ENCODE assay signal across 8 cellular contexts in the genomic region with DNA sequence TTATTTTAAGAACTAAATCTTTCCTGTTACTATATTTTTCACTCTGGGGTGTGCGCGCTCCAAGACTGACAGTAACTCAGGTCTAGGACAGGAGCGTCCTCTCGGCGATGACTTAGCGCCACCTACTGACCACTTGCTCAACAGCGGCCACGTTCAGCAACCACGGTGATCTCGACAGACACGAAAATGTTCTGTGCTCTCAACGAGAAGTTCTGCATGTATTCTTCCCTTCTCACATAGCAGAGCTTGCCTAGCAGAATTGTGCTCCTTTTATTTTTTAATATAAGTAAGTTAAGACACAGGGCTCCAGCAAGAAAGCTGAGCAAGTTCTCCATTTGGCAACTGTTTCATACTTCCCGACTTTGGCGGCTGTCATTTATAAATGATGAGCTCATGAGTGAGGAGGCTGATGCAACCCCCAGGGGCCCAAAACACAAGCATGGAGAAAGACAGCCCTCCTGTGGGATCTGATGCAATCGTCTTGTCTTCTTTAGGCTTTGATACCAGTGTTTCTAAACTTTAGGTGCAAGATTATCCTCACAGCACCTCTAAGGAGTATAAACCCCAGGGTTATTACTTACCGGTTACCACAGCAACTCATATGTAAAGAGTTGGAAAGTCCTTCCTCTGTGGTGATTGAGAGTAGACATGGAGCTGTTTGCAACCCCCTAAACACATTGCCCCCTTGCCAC.
A peak's percentile ranks its signal among the peaks of the same experiment; 100 is the strongest.
DNase-seq lines count a peak whose midpoint lies in the region; ATAC-seq lines count a peak whose summit lies in the region.

No MANE protein-coding gene starts in this region.

- H3K9me3 Mint-ChIP-seq in activated CD8-positive, alpha-beta memory T cell treated with anti-CD3 and anti-CD28 coated beads, Interleukin-2, amount 10 ng/mL, durations not matched to agents 7 days and 5 days (ENCODE audit: low read depth) = peaks cover 12% of the 10 kb centered on the region

- H3K4me3 Mint-ChIP-seq in activated CD8-positive, alpha-beta memory T cell treated with anti-CD3 and anti-CD28 coated beads, Interleukin-2, amount 10 ng/mL, durations not matched to agents 7 days and 5 days = no peak overlapping the region

- peak; percentile 76 for DNase-seq in DMS 273 treated with DMSO at 0.1 percent for 48 hours (lab: John Stamatoyannopoulos, UW)
- peak; percentile 88 for DNase-seq in HS-5 (ENCODE audit: low read depth)
- peak; percentile 88 for DNase-seq in NOMO-1 treated with dmso at 0.1 percent for 144 hours (lab: John Stamatoyannopoulos, UW; ENCODE audit: unreplicated experiment)
- peak; percentile 83 for DNase-seq in activated CD8-positive, alpha-beta memory T cell treated with anti-CD3 and anti-CD28 coated beads, Interleukin-2, amount 10 ng/mL, durations not matched to agents 7 days and 5 days
- peak; percentile 85 for DNase-seq in epidermal melanocyte (ENCODE audit: insufficient read length, low spot score)
- DNase-seq in myocyte (ENCODE audit: low read depth) = peak; percentile 95
- peak; percentile 66 for DNase-seq in stimulated activated CD8-positive, alpha-beta memory T cell treated with anti-CD3 and anti-CD28 coated beads, Interleukin-7, amount 100 ng/mL, for 1 hour (ENCODE audit: low read depth in 2 of 2)

- peaks cover under 1% of the 10 kb centered on the region for H3K27me3 Mint-ChIP-seq in activated CD8-positive, alpha-beta memory T cell treated with anti-CD3 and anti-CD28 coated beads, Interleukin-2, amount 10 ng/mL, durations not matched to agents 7 days and 5 days

- peak; percentile 98 for ATAC-seq in GM21423 (IDR thresholded peaks at IDR 0.05; ENCODE audit: unreplicated experiment)
- ATAC-seq in activated CD8-positive, alpha-beta memory T cell treated with anti-CD3 and anti-CD28 coated beads, Interleukin-2, amount 10 ng/mL, durations not matched to agents 7 days and 5 days = peak; percentile 96

- H3K4me1 Mint-ChIP-seq in activated CD8-positive, alpha-beta memory T cell treated with anti-CD3 and anti-CD28 coated beads, Interleukin-2, amount 10 ng/mL, durations not matched to agents 7 days and 5 days = peaks cover 2% of the 10 kb centered on the region

- CTCF ChIA-PET in activated CD8-positive, alpha-beta memory T cell treated with anti-CD3 and anti-CD28 coated beads, Interleukin-2, amount 10 ng/mL, durations not matched to agents 7 days and 5 days (lab: Charles Lee) = interaction anchor here (0.6 to 3.0 kb wide), 30 partner anchors 8 to 1191 kb away, joined by 3 to 15 read pairs (median 4); a partner anchor contains a TSS

- no peak overlapping the region for H3K27ac Mint-ChIP-seq in activated CD8-positive, alpha-beta memory T cell treated with anti-CD3 and anti-CD28 coated beads, Interleukin-2, amount 10 ng/mL, durations not matched to agents 7 days and 5 days

- peaks cover 7% of the 10 kb centered on the region for H3K36me3 Mint-ChIP-seq in activated CD8-positive, alpha-beta memory T cell treated with anti-CD3 and anti-CD28 coated beads, Interleukin-2, amount 10 ng/mL, durations not matched to agents 7 days and 5 days

Comparison
In these comparisons a context has a peak if more than half of its experiments do, and no peak if none do; other contexts are left out.
1. Peak in every context shown above with its lines: DNase-seq and ATAC-seq.